14 cellular contexts compared by ENCODE assay signal in the genomic region with DNA sequence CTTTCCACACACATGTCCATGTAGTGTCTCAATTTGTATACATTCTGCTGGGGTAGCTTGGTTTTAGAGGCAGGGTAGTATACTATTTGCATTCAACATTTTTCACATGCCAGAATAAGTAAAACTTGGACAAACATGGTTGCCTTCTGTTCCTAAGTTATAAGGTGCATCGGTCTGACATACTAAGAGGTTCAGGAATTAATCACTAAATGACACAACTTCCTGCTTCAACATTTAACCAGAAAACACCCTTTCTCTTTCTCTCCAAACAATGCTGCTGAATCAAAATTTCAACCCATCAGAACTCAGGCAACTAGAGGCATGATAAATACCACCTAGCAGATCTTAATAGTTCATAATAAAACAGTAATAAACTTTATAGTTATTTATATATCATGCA. TPM values are rescaled to one million over a fixed set of nuclear protein-coding genes. Genes with fewer than 3 reads are reported as not detected.
DNase-seq lines count a peak whose midpoint lies in the region; ATAC-seq, FAIRE-seq and TF ChIP-seq lines count a peak whose summit lies in the region.
"Had no signal": no experiment of that assay in that cellular context is flagged by ENCODE, and none has a peak within 500 bp of the region (broad histone marks: within the 10 kb centered on the region; RNA-seq: fewer than 3 reads in every experiment).

No MANE protein-coding gene starts in this region.

- no peaks in the 10 kb centered on the region for H3K79me2 ChIP-seq in GM12878 (ENCODE audit: control insufficient read depth, insufficient read depth, low read length)

- FAIRE-seq in GM12878 (lab: Jason Lieb, UNC) = peak; percentile 31

- H3K4me1 Mint-ChIP-seq in activated naive CD4-positive, alpha-beta T cell treated with anti-CD3 and anti-CD28 coated beads, Interleukin-2, amount 10 ng/mL, durations not matched to agents 7 days and 5 days = peaks cover 18% of the 10 kb centered on the region

- no peaks in the 10 kb centered on the region for H4K20me1 ChIP-seq in GM12878 (ENCODE audit: control insufficient read depth, insufficient read depth)

- no peaks in the 10 kb centered on the region for H3K27me3 Mint-ChIP-seq in activated naive CD4-positive, alpha-beta T cell treated with anti-CD3 and anti-CD28 coated beads, Interleukin-2, amount 10 ng/mL, durations not matched to agents 7 days and 5 days

- TF ChIP-seq EP300 in GM12878 (IDR thresholded peaks at IDR 0.05; ENCODE audit: borderline replicate concordance in 1 of 2, control insufficient read depth in 1 of 2, low read depth in 2 of 2, low read length in 2 of 2) = no peak

- no peaks in the 10 kb centered on the region for H3K9me3 Mint-ChIP-seq in activated naive CD4-positive, alpha-beta T cell treated with anti-CD3 and anti-CD28 coated beads, Interleukin-2, amount 10 ng/mL, durations not matched to agents 7 days and 5 days

- no peak for TF ChIP-seq RAD21 in GM12878 (IDR thresholded peaks at IDR 0.05; ENCODE audit: insufficient read depth, low read depth, low read length)

- TF ChIP-seq CTCF in GM12878 (IDR thresholded peaks at IDR 0.05 in 2 of 3, conservative IDR thresholded peaks at IDR 0.05 in 1 of 3; ENCODE audit: control insufficient read depth in 2 of 3, extremely low read depth in 1 of 3, insufficient read depth in 1 of 3, low read depth in 3 of 3, low read length in 3 of 3) = no peak

- H3K4me3 ChIP-seq in GM12878 = no peak overlapping the region
- H3K4me3 ChIP-seq: body of pancreas, left ventricle myocardium inferior, vagina had no signal

- no peaks in the 10 kb centered on the region for H3K27me3 ChIP-seq in GM12878 (replicated peaks in 1 of 2; ENCODE audit: control insufficient read depth in 2 of 2, insufficient read depth in 2 of 2, low read length in 1 of 2)
- H3K27me3 ChIP-seq: body of pancreas, neutrophil, vagina had no signal

- H3K4me2 ChIP-seq in GM12878 (ENCODE audit: control insufficient read depth, insufficient read depth) = no peak overlapping the region

- no peak for TF ChIP-seq POLR2A in GM12878 (IDR thresholded peaks at IDR 0.05; ENCODE audit: low read depth, low read length)

- CTCF ChIA-PET in activated naive CD4-positive, alpha-beta T cell treated with anti-CD3 and anti-CD28 coated beads, Interleukin-2, amount 10 ng/mL, durations not matched to agents 7 days and 5 days (lab: Charles Lee) = no interaction called here
- CTCF ChIA-PET in GM12878 (lab: Yijun Ruan, JAX) = no interaction called here

- H3K27ac ChIP-seq in GM12878 (ENCODE audit: control insufficient read depth, insufficient read depth) = no peak overlapping the region; the same call in 1 of the 2 replicates
- H3K27ac ChIP-seq: body of pancreas, left ventricle myocardium inferior, neutrophil, vagina had no signal

- BruUV-seq in GM12878 (replicated peaks; lab: Mats Ljungman, UMichigan) = no TSS peak

- peaks cover 21% of the 10 kb centered on the region for H3K36me3 Mint-ChIP-seq in activated naive CD4-positive, alpha-beta T cell treated with anti-CD3 and anti-CD28 coated beads, Interleukin-2, amount 10 ng/mL, durations not matched to agents 7 days and 5 days

- intact Hi-C loops in GM12878 (cut with micrococcal nuclease; ENCODE audit: unreplicated experiment) = no loop called here

- ATAC-seq in HG03565 (IDR thresholded peaks at IDR 0.05; ENCODE audit: unreplicated experiment) (peak; percentile 29), GM12878 (peak; percentile 68), HG03196 (IDR thresholded peaks at IDR 0.05; ENCODE audit: unreplicated experiment) (no peak)
- ATAC-seq: body of pancreas had no signal

- SMC1A ChIA-PET in GM12878 (lab: Charles Lee; ENCODE audit: uncharacterized antibody, unreplicated experiment) = interaction anchor here (0.7 to 2.0 kb wide), 9 partner anchors 11 to 180 kb away, joined by 3 to 10 read pairs (median 3); partner anchors contain the start of gene ITPR1

- in situ Hi-C loops in GM12878 (cut with MboI) = no loop called here
- in situ Hi-C loops in KBM-7 (cut with MboI; ENCODE audit: low pct_unique_long_range_greater_than_20kb, low sequenced_read_pairs) = no loop called here

- H3K27ac Mint-ChIP-seq in activated naive CD4-positive, alpha-beta T cell treated with anti-CD3 and anti-CD28 coated beads, Interleukin-2, amount 10 ng/mL, durations not matched to agents 7 days and 5 days = peak overlapping the region; percentile 22

- no peak overlapping the region; the same call in 1 of the 2 replicates for H2AFZ ChIP-seq in GM12878 (ENCODE audit: control insufficient read depth, low read depth, low read length)

- H3K4me3 Mint-ChIP-seq in activated naive CD4-positive, alpha-beta T cell treated with anti-CD3 and anti-CD28 coated beads, Interleukin-2, amount 10 ng/mL, durations not matched to agents 7 days and 5 days = no peak overlapping the region

- WGBS in GM12878 (ENCODE audit: insufficient coverage, insufficient replicate concordance, low lambda C conversion rate, missing lambda C conversion rate) = 4% methylated on average over 1 of the region's 1 CpG

- H3K9ac ChIP-seq in GM12878 (ENCODE audit: control insufficient read depth, insufficient read depth, low read length) = no peak overlapping the region

- DNase-seq in activated naive CD4-positive, alpha-beta T cell treated with anti-CD3 and anti-CD28 coated beads, Interleukin-2, amount 10 ng/mL, durations not matched to agents 7 days and 5 days = no peak
- no peak for DNase-seq in activated naive CD4-positive, alpha-beta T cell treated with anti-CD3 and anti-CD28 coated beads, Interleukin-2, amount 50 U/mL, for 16 hours
- DNase-seq in GM12878 (ENCODE audit: low read depth, low spot score) (no peak), NCI-H345 treated with DMSO at 0.1 percent for 48 hours (lab: John Stamatoyannopoulos, UW; ENCODE audit: unreplicated experiment) (no peak), KBM-7 (no peak), NCI-H1436 treated with DMSO at 0.1 percent for 48 hours (lab: John Stamatoyannopoulos, UW) (no peak)
- DNase-seq: activated CD8-positive, alpha-beta memory T cell treated with anti-CD3 and anti-CD28 coated beads, Interleukin-2, amount 50 U/mL, for 4 hours; body of pancreas; left ventricle myocardium inferior; MV-4-11 had no signal

- H3K36me3 ChIP-seq in GM12878 (ENCODE audit: control insufficient read depth in 2 of 2, insufficient read depth in 2 of 2, low read length in 1 of 2) = 0 out of 4 replicates have a peak, but pooled peaks cover 0 to under 1% of the 10 kb centered on the region in 2 experiments

- H3K4me1 ChIP-seq in GM12878 (ENCODE audit: control insufficient read depth, insufficient read depth, low read length) = peaks cover 18% of the 10 kb centered on the region
- H3K4me1 ChIP-seq: left ventricle myocardium inferior, vagina had no signal

- no peaks in the 10 kb centered on the region; the same call in 2 of the 3 replicates for H3K9me3 ChIP-seq in GM12878 (replicated peaks; ENCODE audit: control insufficient read depth, insufficient read depth, low read length)
- H3K9me3 ChIP-seq: body of pancreas, left ventricle myocardium inferior, neutrophil, vagina had no signal

- RAD21 ChIA-PET in GM12878 (lab: Charles Lee; ENCODE audit: unreplicated experiment) = interaction anchor here (1.3 to 2.5 kb wide), 3 partner anchors 16 to 97 kb away, joined by 3 to 11 read pairs (median 3); no protein-coding TSS in a partner anchor

- POLR2A ChIA-PET in GM12878 (lab: Charles Lee) = interaction anchor here (2.6 kb wide), 1 partner anchor 16 kb away, joined by 8 read pairs; no protein-coding TSS in a partner anchor

TF ChIP-seq in GM12878, 131 proteins besides CTCF, POLR2A, EP300 and RAD21 (continues in another document):
- TF ChIP-seq TARDBP (IDR thresholded peaks at IDR 0.05; ENCODE audit: borderline replicate concordance) = no peak
- peak in 1 of 2 experiments; percentile 58; a peak in 1 of 4 replicates for TF ChIP-seq ETV6 (conservative IDR thresholded peaks at IDR 0.05 in 1 of 2, IDR thresholded peaks at IDR 0.05 in 1 of 2; ENCODE audit: borderline replicate concordance in 1 of 2, low read depth in 1 of 2)
- TF ChIP-seq, protein P1, sequence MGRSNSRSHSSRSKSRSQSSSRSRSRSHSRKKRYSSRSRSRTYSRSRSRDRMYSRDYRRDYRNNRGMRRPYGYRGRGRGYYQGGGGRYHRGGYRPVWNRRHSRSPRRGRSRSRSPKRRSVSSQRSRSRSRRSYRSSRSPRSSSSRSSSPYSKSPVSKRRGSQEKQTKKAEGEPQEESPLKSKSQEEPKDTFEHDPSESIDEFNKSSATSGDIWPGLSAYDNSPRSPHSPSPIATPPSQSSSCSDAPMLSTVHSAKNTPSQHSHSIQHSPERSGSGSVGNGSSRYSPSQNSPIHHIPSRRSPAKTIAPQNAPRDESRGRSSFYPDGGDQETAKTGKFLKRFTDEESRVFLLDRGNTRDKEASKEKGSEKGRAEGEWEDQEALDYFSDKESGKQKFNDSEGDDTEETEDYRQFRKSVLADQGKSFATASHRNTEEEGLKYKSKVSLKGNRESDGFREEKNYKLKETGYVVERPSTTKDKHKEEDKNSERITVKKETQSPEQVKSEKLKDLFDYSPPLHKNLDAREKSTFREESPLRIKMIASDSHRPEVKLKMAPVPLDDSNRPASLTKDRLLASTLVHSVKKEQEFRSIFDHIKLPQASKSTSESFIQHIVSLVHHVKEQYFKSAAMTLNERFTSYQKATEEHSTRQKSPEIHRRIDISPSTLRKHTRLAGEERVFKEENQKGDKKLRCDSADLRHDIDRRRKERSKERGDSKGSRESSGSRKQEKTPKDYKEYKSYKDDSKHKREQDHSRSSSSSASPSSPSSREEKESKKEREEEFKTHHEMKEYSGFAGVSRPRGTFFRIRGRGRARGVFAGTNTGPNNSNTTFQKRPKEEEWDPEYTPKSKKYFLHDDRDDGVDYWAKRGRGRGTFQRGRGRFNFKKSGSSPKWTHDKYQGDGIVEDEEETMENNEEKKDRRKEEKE (IDR thresholded peaks at IDR 0.05) = no peak
- 0 out of 4 replicates have a peak, but pooled peaks of 1 of the 2 experiments have one; percentile 44 for TF ChIP-seq CEBPB (IDR thresholded peaks at IDR 0.05; ENCODE audit: borderline replicate concordance in 1 of 2, low read depth in 2 of 2, low read length in 2 of 2)

RNA-seq across cellular contexts. Expression of gene SUMF1, which starts 56.9 kb away (rescaled TPM):
- total RNA-seq in GM12878 (2013; cell fraction: nucleolus; rRNA removed) = 34.2 and 35.2 TPM in 2 replicates
- total RNA-seq in GM12878 (2014; rRNA removed) (12.7 and 15.0 TPM in 2 replicates), GM12878 (2014; rRNA removed; fragmentation: Illumina TruSeq; extraction: Trizol) (7.6 and 8.1 TPM in 2 replicates), GM12878 (2021) (9.0 and 9.5 TPM in 2 replicates)
- polyA plus RNA-seq in GM12878 (2011; ENCODE audit: low read depth) = 4.4 TPM
- polyA plus RNA-seq in GM12878 (2011; rRNA removed) (4.6 TPM in 2 replicates), GM12878 (2014; fragmentation: Illumina TruSeq; extraction: Trizol) (6.0 and 7.4 TPM in 2 replicates), GM12878 (2014; fragmentation: Nextera tagmentation; extraction: Ambion mirVana) (1 to 10 TPM; 3.2 to 3.5 TPM), GM12878 (2014; rRNA removed) (7.1 and 10.8 TPM in 2 replicates), GM12878 (2016; fragmentation: Nextera tagmentation; extraction: Ambion mirVana) (10 to 100 TPM; 13.7 to 14.3 TPM)
- 4.1 and 5.4 TPM in 2 replicates for polyA plus RNA-seq in GM12878 (2011; cell fraction: cytosol; rRNA removed)
- polyA plus RNA-seq in GM12878 (2011; cell fraction: nucleus; rRNA removed) = 3.3 and 4.2 TPM in 2 replicates
- polyA plus RNA-seq in GM12878 (2012) = 5.4 and 6.0 TPM in 2 replicates
- 6.6 and 7.8 TPM in 2 replicates for polyA minus RNA-seq in GM12878 (2011; rRNA and poly(A)+ RNA removed)
- polyA minus RNA-seq in GM12878 (2011; cell fraction: cytosol; rRNA and poly(A)+ RNA removed) = 1.5 and 2.8 TPM in 2 replicates
- 9.2 and 18.7 TPM in 2 replicates for polyA minus RNA-seq in GM12878 (2011; cell fraction: nucleus; rRNA and poly(A)+ RNA removed)
